9 cellular contexts compared by ENCODE assay signal in the genomic region with DNA sequence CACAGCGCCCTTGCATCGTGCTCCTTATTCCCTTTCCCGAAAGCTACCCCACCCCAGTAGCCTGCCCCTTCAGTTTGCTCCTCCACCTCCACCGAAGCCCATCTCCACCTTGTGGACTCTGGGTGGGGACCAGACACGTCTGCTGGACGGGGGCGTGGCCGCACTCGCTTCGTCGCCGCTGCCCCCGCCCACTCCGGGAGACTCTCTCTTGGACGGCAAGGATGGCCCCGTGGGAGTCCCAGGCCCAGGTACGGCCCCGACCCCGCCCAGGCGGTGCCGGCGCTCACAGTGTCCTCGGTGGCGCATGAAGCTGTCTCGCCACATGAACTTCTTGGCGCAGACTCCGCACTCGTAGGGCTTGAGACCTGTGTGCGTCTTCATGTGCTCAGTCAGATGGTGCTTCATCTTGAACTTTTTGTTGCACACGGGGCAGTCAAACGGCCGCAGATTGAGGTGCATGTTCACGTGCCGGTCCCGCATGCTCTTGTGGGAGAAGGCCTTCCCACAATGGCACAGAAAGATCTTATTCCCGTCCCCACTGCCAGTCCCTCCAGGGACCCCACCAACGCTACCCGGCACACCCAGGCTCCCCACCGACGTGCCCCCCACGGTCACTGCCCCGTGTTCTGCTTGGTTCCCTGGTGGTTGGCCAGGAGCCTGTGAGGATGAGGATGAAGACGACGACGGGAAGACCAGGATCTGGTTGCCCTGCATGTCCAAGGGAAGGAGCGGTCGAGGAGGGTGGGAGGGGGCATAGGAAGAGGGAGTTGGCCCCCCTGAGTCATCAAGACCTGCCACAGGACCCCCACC. TPM values are rescaled to one million over a fixed set of nuclear protein-coding genes. Genes with fewer than 3 reads are reported as not detected.
DNase-seq lines count a peak whose midpoint lies in the region; ATAC-seq and TF ChIP-seq lines count a peak whose summit lies in the region.
"Had no signal": no experiment of that assay in that cellular context is flagged by ENCODE, and none has a peak within 500 bp of the region (broad histone marks: within the 10 kb centered on the region; RNA-seq: fewer than 3 reads in every experiment).

No MANE protein-coding gene starts in this region.

- H3K27me3 ChIP-seq in rectal smooth muscle tissue (ENCODE audit: control insufficient read depth, insufficient read depth, low read length) = no peaks in the 10 kb centered on the region
- H3K27me3 ChIP-seq: cardiac muscle cell had no signal

- peak overlapping the region; percentile 99 for H3K4me3 Mint-ChIP-seq in activated B cell treated with CpG ODN at 0.5 μM for 24 hours

- peak; percentile 29 for DNase-seq in activated CD8-positive, alpha-beta memory T cell treated with anti-CD3 and anti-CD28 coated beads, Interleukin-2, amount 50 U/mL, for 4 hours
- DNase-seq in activated CD8-positive, alpha-beta memory T cell treated with anti-CD3 and anti-CD28 coated beads, Interleukin-2, amount 50 U/mL, for 48 hours = no peak
- peak; percentile 40 for DNase-seq in activated B cell treated with CpG ODN at 0.5 μM for 24 hours
- DNase-seq in foreskin fibroblast = peak in 1 of 2 donors; percentile 63
- no peak for DNase-seq in NCI-H510A (lab: John Stamatoyannopoulos, UW)

- H3K4me3 ChIP-seq in foreskin fibroblast (ENCODE audit: low read depth in 1 of 2, low read length in 2 of 2) (peak overlapping the region; percentile 92 to 97), rectal smooth muscle tissue (ENCODE audit: low read length) (peak overlapping the region; percentile 98)

- POLR2A ChIA-PET in activated B cell treated with CpG ODN at 0.5 μM for 24 hours (lab: Charles Lee) = interaction anchor here (0.6 to 6.0 kb wide), 5 partner anchors 12 to 30 kb away, joined by 3 to 72 read pairs (median 3); partner anchors contain the start of genes PFDN6, RGL2 and WDR46

- H3K27ac Mint-ChIP-seq in activated B cell treated with CpG ODN at 0.5 μM for 24 hours = peak overlapping the region; percentile 97

- H3K27ac ChIP-seq in rectal smooth muscle tissue (ENCODE audit: low read depth, low read length) = peak overlapping the region; percentile 93
- H3K27ac ChIP-seq: cardiac muscle cell had no signal

- CTCF ChIA-PET in activated B cell treated with CpG ODN at 0.5 μM for 24 hours (lab: Charles Lee) = no interaction called here

- peaks cover 14% of the 10 kb centered on the region for H3K36me3 ChIP-seq in rectal smooth muscle tissue (ENCODE audit: control insufficient read depth, insufficient read depth, low read length)

- intact Hi-C loops in activated B cell treated with CpG ODN at 0.5 μM for 24 hours (cut with micrococcal nuclease) = loop anchor here (1.0 to 5.0 kb wide), 10 partner anchors 8 to 373 kb away; partner anchors contain the start of genes CUTA, HLA-DMB, KIFC1 and VPS52

- H3K9ac ChIP-seq in rectal smooth muscle tissue (ENCODE audit: low read length) = no peak overlapping the region

- no peaks in the 10 kb centered on the region for H3K9me3 Mint-ChIP-seq in activated B cell treated with CpG ODN at 0.5 μM for 24 hours

- peaks cover 15% of the 10 kb centered on the region for H3K4me1 ChIP-seq in rectal smooth muscle tissue (ENCODE audit: control insufficient read depth, insufficient read depth, low read length)

- ATAC-seq in activated B cell treated with CpG ODN at 0.5 μM for 24 hours (ENCODE audit: low read depth) (no peak), HG03280 (IDR thresholded peaks at IDR 0.05; ENCODE audit: unreplicated experiment) (no peak), GM18498 (IDR thresholded peaks at IDR 0.05; ENCODE audit: unreplicated experiment) (no peak)

- peaks cover 71% of the 10 kb centered on the region for H3K36me3 Mint-ChIP-seq in activated B cell treated with CpG ODN at 0.5 μM for 24 hours (ENCODE audit: low read depth)

- TF ChIP-seq CTCF in activated B cell treated with CpG ODN at 0.5 μM for 24 hours (IDR thresholded peaks at IDR 0.05) = no peak
- TF ChIP-seq CTCF in foreskin fibroblast (IDR thresholded peaks at IDR 0.05; ENCODE audit: low read depth, low read length) = no peak

- no peaks in the 10 kb centered on the region for H3K27me3 Mint-ChIP-seq in activated B cell treated with CpG ODN at 0.5 μM for 24 hours

- H3K4me1 Mint-ChIP-seq in activated B cell treated with CpG ODN at 0.5 μM for 24 hours = peaks cover 78% of the 10 kb centered on the region

RNA-seq across cellular contexts. Expression of gene TAPBP, which starts 1.3 kb away (rescaled TPM):
- 319 and 350 TPM in 2 replicates for total RNA-seq in activated B cell treated with CpG ODN at 0.5 μM for 24 hours

RNA-seq across cellular contexts. Expression of gene ZBTB22, which starts 2.4 kb away (rescaled TPM):
- total RNA-seq in activated B cell treated with CpG ODN at 0.5 μM for 24 hours = 31.6 and 31.8 TPM in 2 replicates

RNA-seq across cellular contexts. Expression of gene DAXX, which starts 7.6 kb away (rescaled TPM):
- total RNA-seq in activated B cell treated with CpG ODN at 0.5 μM for 24 hours = 82.5 and 85.4 TPM in 2 replicates

RNA-seq across cellular contexts. Expression of gene RGL2, which starts 16.4 kb away (rescaled TPM):
- total RNA-seq in activated B cell treated with CpG ODN at 0.5 μM for 24 hours = 54.7 and 66.5 TPM in 2 replicates

RNA-seq across cellular contexts. Expression of gene PFDN6, which starts 25.7 kb away (rescaled TPM):
- total RNA-seq in activated B cell treated with CpG ODN at 0.5 μM for 24 hours = 82.8 and 95.1 TPM in 2 replicates

Comparison
In these comparisons a context has a peak if more than half of its experiments do, and no peak if none do; other contexts are left out.
1. DNase-seq: peak in activated CD8-positive, alpha-beta memory T cell treated with anti-CD3 and anti-CD28 coated beads, Interleukin-2, amount 50 U/mL, for 4 hours (single experiment) and activated B cell treated with CpG ODN at 0.5 μM for 24 hours (single experiment); none in activated CD8-positive, alpha-beta memory T cell treated with anti-CD3 and anti-CD28 coated beads, Interleukin-2, amount 50 U/mL, for 48 hours (single experiment) and NCI-H510A (single experiment).